In the genomic region with DNA sequence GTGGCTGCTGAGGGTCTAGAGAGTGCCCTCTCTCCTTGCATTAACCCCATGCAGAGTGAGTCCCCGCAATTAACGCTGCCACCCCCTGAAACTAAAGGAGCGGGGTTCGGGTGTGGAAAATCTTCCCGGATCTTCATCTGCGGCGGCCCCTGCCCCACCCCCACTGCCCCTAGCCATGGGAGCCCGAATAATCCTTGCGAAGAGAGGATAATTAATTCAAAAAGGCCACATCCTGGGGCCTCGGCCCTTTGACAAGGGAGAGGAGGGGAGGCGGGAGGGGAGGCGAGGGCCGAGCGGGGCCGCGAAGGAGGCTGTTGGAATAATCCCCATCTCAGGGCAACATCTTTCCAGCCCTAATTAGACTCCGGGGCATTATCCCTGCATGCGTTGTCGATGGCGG, we compare ENCODE assay signal across 9 cellular contexts.
A peak's percentile ranks its signal among the peaks of the same experiment; 100 is the strongest.
DNase-seq lines count a peak whose midpoint lies in the region; ATAC-seq and TF ChIP-seq lines count a peak whose summit lies in the region.
"Had no signal": no experiment of that assay in that cellular context is flagged by ENCODE, and none has a peak within 500 bp of the region (broad histone marks: within the 10 kb centered on the region; RNA-seq: fewer than 3 reads in every experiment).

No MANE protein-coding gene starts in this region.

- no peak overlapping the region for H3K4ac ChIP-seq in neuronal stem cell (ENCODE audit: low read length)

- POLR2A ChIA-PET in CD4-positive, alpha-beta memory T cell (lab: Charles Lee; ENCODE audit: partially characterized antibody): no interaction called here

- no peak overlapping the region for H2BK120ac ChIP-seq in neuronal stem cell (ENCODE audit: low read depth, low read length)

- H3K4me3 Mint-ChIP-seq in CD4-positive, alpha-beta memory T cell: peak overlapping the region; percentile 14 to 74 (median 68)
- H3K4me3 Mint-ChIP-seq in glutamatergic neuron (ENCODE audit: unreplicated experiment): no peak overlapping the region

- H3K14ac ChIP-seq in neuronal stem cell (ENCODE audit: low read length): no peak overlapping the region

- H2AK5ac ChIP-seq in neuronal stem cell (ENCODE audit: low read depth, low read length): peak overlapping the region; percentile 100

- TF ChIP-seq CTCF in glutamatergic neuron (IDR thresholded peaks at IDR 0.05; ENCODE audit: partially characterized antibody, unreplicated experiment): no peak

- WGBS in neuronal stem cell (ENCODE audit: extremely low coverage in 2 of 2, insufficient read length in 2 of 2, insufficient replicate concordance in 1 of 2), 2 donors: no CpG with 5 or more reads among the region's 20 CpGs

- H3K27ac ChIP-seq in CD4-positive, alpha-beta memory T cell (ENCODE audit: low read depth, low read length): no peak overlapping the region
- H3K27ac ChIP-seq in neuronal stem cell (replicated peaks; ENCODE audit: low read length): peak overlapping the region; percentile 65

- H4K91ac ChIP-seq in neuronal stem cell (ENCODE audit: low read depth, low read length, poor library complexity): no peak overlapping the region

- H3K27me3 Mint-ChIP-seq in CD4-positive, alpha-beta memory T cell: peaks cover 5 to 21% of the 10 kb centered on the region in 2 donors
- peaks cover 2% of the 10 kb centered on the region for H3K27me3 Mint-ChIP-seq in glutamatergic neuron (ENCODE audit: unreplicated experiment)

- H3K27me3 ChIP-seq in CD4-positive, alpha-beta memory T cell (ENCODE audit: insufficient read depth, low read length): peaks cover 5% of the 10 kb centered on the region
- H3K27me3 ChIP-seq in NT2/D1 (ENCODE audit: insufficient read depth, insufficient read length): peaks cover 51% of the 10 kb centered on the region
- peaks cover 0 to 4% (median 0%) of the 10 kb centered on the region in 3 experiments for H3K27me3 ChIP-seq in neuronal stem cell (ENCODE audit: control insufficient read depth in 3 of 3, insufficient read depth in 3 of 3, low read depth in 1 of 3, low read length in 3 of 3)

- peak overlapping the region; percentile 95 for H2BK5ac ChIP-seq in neuronal stem cell (ENCODE audit: low read length)

- TF ChIP-seq POLR2A in GM18505 (IDR thresholded peaks at IDR 0.05; ENCODE audit: borderline replicate concordance, extremely low read depth, insufficient read depth, insufficient read length): no peak

- no peak overlapping the region for H2BK15ac ChIP-seq in neuronal stem cell (ENCODE audit: low read length)

- no peaks in the 10 kb centered on the region for H3K36me3 ChIP-seq in CD4-positive, alpha-beta memory T cell (ENCODE audit: insufficient read depth, low read length)
- H3K36me3 ChIP-seq in NT2/D1 (ENCODE audit: insufficient read depth, insufficient read length, low read length): no peaks in the 10 kb centered on the region
- H3K36me3 ChIP-seq in neuronal stem cell (replicated peaks in 1 of 2; ENCODE audit: control insufficient read depth in 2 of 2, insufficient read depth in 2 of 2, low read length in 2 of 2): no peaks in the 10 kb centered on the region

- peak overlapping the region; percentile 55 for H3K4me2 ChIP-seq in neuronal stem cell (ENCODE audit: insufficient read depth, low read length, poor library complexity, severe bottlenecking)

- H3K4me1 ChIP-seq in CD4-positive, alpha-beta memory T cell (ENCODE audit: insufficient read depth, low read length): peaks cover 15% of the 10 kb centered on the region
- peaks cover 5% of the 10 kb centered on the region for H3K4me1 ChIP-seq in NT2/D1 (ENCODE audit: insufficient read depth, insufficient read length)
- peaks cover 12 to 24% of the 10 kb centered on the region in 2 donors for H3K4me1 ChIP-seq in neuronal stem cell (ENCODE audit: control insufficient read depth in 2 of 2, insufficient read depth in 1 of 2, low read depth in 1 of 2, low read length in 2 of 2)

- H3K9ac ChIP-seq in NT2/D1 (ENCODE audit: insufficient read length, low read depth) (peak overlapping the region; percentile 47), neuronal stem cell (ENCODE audit: low read depth, low read length, poor library complexity) (no peak overlapping the region)

- peaks cover 3 to 10% (median 9%) of the 10 kb centered on the region in 4 donors for H3K4me1 Mint-ChIP-seq in CD4-positive, alpha-beta memory T cell
- peaks cover 7% of the 10 kb centered on the region for H3K4me1 Mint-ChIP-seq in glutamatergic neuron (ENCODE audit: low read depth, unreplicated experiment)

- no peaks in the 10 kb centered on the region for H3K9me3 ChIP-seq in CD4-positive, alpha-beta memory T cell (ENCODE audit: control insufficient read depth in 1 of 2, low read length in 2 of 2)
- H3K9me3 ChIP-seq in NT2/D1 (ENCODE audit: insufficient read depth, low read length) (no peaks in the 10 kb centered on the region), neuronal stem cell (replicated peaks in 1 of 2; ENCODE audit: control insufficient read depth in 2 of 2, insufficient read depth in 1 of 2, low read depth in 1 of 2, low read length in 2 of 2) (peaks cover 0 to under 1% of the 10 kb centered on the region in 2 donors)

- peak overlapping the region; percentile 2 for H3K18ac ChIP-seq in neuronal stem cell (ENCODE audit: low read length)

- CTCF ChIA-PET in CD4-positive, alpha-beta memory T cell (lab: Charles Lee; ENCODE audit: partially characterized antibody): no interaction called here

- no peaks in the 10 kb centered on the region for H3K36me3 Mint-ChIP-seq in CD4-positive, alpha-beta memory T cell
- H3K36me3 Mint-ChIP-seq in glutamatergic neuron (ENCODE audit: unreplicated experiment): no peaks in the 10 kb centered on the region

- no peak overlapping the region for H2BK12ac ChIP-seq in neuronal stem cell (ENCODE audit: low read length)

- H3K4me3 ChIP-seq in CD4-positive, alpha-beta memory T cell (ENCODE audit: low read length in 2 of 2): no peak overlapping the region
- H3K4me3 ChIP-seq in NT2/D1 (ENCODE audit: insufficient read length, low read depth): peak overlapping the region; percentile 26
- H3K4me3 ChIP-seq in neuronal stem cell (ENCODE audit: low read length in 2 of 2): peak overlapping the region in 1 of 2 donors; percentile 48

- no peak overlapping the region for H3K23ac ChIP-seq in neuronal stem cell (ENCODE audit: low read depth, low read length, poor library complexity)

- intact Hi-C loops in CD4-positive, alpha-beta memory T cell (cut with micrococcal nuclease): no loop called here
- intact Hi-C loops in Right ventricle myocardium superior (cut with DNase I): no loop called here

- ATAC-seq in Right ventricle myocardium superior (ENCODE audit: poor library complexity) (peak; percentile 30), GM18505 (IDR thresholded peaks at IDR 0.05; ENCODE audit: unreplicated experiment) (no peak)

- peak overlapping the region; percentile 89 for H2AFZ ChIP-seq in neuronal stem cell (ENCODE audit: low read length)

- H3K79me1 ChIP-seq in neuronal stem cell (ENCODE audit: low read depth, low read length): no peaks in the 10 kb centered on the region

- DNase-seq in CD4-positive, alpha-beta memory T cell: no peak
- no peak for DNase-seq in NT2/D1 (ENCODE audit: low read depth, low spot score)
- no peak for DNase-seq in Right ventricle myocardium superior
- DNase-seq in neuronal stem cell (ENCODE audit: low spot score): peak; percentile 56
- no peak for DNase-seq in NCI-H345 treated with DMSO at 0.1 percent for 48 hours (lab: John Stamatoyannopoulos, UW; ENCODE audit: unreplicated experiment)
- DNase-seq in DMS153 treated with DMSO at 0.1 percent for 48 hours (lab: John Stamatoyannopoulos, UW; ENCODE audit: unreplicated experiment): no peak
- DNase-seq in glutamatergic neuron: no peak
- DNase-seq: RPMI8226 had no signal

- no peak overlapping the region for H3K27ac Mint-ChIP-seq in CD4-positive, alpha-beta memory T cell
- H3K27ac Mint-ChIP-seq in glutamatergic neuron (ENCODE audit: unreplicated experiment): no peak overlapping the region

- H4K8ac ChIP-seq in neuronal stem cell (ENCODE audit: low read depth, low read length): no peak overlapping the region

- no peaks in the 10 kb centered on the region for H3K9me3 Mint-ChIP-seq in CD4-positive, alpha-beta memory T cell
- H3K9me3 Mint-ChIP-seq in glutamatergic neuron (ENCODE audit: unreplicated experiment): no peaks in the 10 kb centered on the region
